In the genomic region with DNA sequence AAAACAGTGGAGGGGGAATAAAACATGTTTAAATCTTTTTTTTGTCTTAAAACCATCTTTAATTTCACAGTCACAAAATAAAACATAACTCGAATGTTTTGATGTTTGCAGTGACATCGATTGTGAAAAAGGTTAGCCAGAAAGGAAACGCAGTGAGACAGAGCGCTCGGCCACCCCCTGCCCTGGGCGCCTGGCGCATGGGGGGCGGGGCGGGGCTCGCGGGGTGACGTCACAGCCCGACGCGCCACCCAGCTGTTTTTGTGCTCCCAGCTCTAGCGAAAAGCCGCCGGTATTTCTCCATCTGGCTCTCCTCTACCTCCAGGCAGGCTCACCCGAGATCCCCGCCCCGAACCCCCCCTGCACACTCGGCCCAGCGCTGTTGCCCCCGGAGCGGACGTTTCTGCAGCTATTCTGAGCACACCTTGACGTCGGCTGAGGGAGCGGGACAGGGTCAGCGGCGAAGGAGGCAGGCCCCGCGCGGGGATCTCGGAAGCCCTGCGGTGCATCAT, we compare ENCODE assay signal across 1 cellular context.
TF ChIP-seq lines count a peak whose summit lies in the region.

A gene (plus strand): TSS at position 255 of the 509 bp plus-strand sequence. CDS start 253 bp downstream, at position 508.

TF ChIP-seq in HEK293, 187 proteins besides CTCF, POLR2A, EP300 and RAD21 (continued from another document and continues in another):
- TF ChIP-seq, protein P1, sequence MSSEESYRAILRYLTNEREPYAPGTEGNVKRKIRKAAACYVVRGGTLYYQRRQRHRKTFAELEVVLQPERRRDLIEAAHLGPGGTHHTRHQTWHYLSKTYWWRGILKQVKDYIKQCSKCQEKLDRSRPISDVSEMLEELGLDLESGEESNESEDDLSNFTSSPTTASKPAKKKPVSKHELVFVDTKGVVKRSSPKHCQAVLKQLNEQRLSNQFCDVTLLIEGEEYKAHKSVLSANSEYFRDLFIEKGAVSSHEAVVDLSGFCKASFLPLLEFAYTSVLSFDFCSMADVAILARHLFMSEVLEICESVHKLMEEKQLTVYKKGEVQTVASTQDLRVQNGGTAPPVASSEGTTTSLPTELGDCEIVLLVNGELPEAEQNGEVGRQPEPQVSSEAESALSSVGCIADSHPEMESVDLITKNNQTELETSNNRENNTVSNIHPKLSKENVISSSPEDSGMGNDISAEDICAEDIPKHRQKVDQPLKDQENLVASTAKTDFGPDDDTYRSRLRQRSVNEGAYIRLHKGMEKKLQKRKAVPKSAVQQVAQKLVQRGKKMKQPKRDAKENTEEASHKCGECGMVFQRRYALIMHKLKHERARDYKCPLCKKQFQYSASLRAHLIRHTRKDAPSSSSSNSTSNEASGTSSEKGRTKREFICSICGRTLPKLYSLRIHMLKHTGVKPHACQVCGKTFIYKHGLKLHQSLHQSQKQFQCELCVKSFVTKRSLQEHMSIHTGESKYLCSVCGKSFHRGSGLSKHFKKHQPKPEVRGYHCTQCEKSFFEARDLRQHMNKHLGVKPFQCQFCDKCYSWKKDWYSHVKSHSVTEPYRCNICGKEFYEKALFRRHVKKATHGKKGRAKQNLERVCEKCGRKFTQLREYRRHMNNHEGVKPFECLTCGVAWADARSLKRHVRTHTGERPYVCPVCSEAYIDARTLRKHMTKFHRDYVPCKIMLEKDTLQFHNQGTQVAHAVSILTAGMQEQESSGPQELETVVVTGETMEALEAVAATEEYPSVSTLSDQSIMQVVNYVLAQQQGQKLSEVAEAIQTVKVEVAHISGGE (tag by site-specific recombination; conservative IDR thresholded peaks at IDR 0.05; ENCODE audit: low read depth) = no peak
- TF ChIP-seq TRIM28 (IDR thresholded peaks at IDR 0.05; ENCODE audit: borderline replicate concordance, low read length) (no peak), ZNF114 (tag by site-specific recombination; IDR thresholded peaks at IDR 0.05) (no peak), ZNF596 (tag by site-specific recombination; IDR thresholded peaks at IDR 0.05) (no peak), ZNF776 (tag by site-specific recombination; IDR thresholded peaks at IDR 0.05; ENCODE audit: borderline replicate concordance) (no peak), KLF7 (tag by site-specific recombination; IDR thresholded peaks at IDR 0.05; ENCODE audit: borderline replicate concordance) (no peak), ZNF324 (tag by site-specific recombination; IDR thresholded peaks at IDR 0.05) (no peak), ZNF335 (tag by site-specific recombination; conservative IDR thresholded peaks at IDR 0.05) (peak; percentile 89), HOXA7 (CRISPR knock-in tag; IDR thresholded peaks at IDR 0.05; ENCODE audit: borderline replicate concordance) (no peak), ZNF707 (tag by site-specific recombination; IDR thresholded peaks at IDR 0.05) (no peak), ZFP37 (tag by site-specific recombination; IDR thresholded peaks at IDR 0.05) (peak; percentile 24; the same call in 1 of the 2 replicates), ZNF223 (tag by site-specific recombination; IDR thresholded peaks at IDR 0.05) (no peak), GLI2 (tag by site-specific recombination; IDR thresholded peaks at IDR 0.05; ENCODE audit: borderline replicate concordance, low read depth) (no peak), KLF10 (tag by site-specific recombination; IDR thresholded peaks at IDR 0.05) (peak; percentile 88), ZNF544 (tag by site-specific recombination; IDR thresholded peaks at IDR 0.05) (no peak), YY1 (tag by site-specific recombination; IDR thresholded peaks at IDR 0.05) (no peak), ZNF521 (tag by site-specific recombination; IDR thresholded peaks at IDR 0.05) (no peak), ZNF16 (tag by site-specific recombination; IDR thresholded peaks at IDR 0.05; ENCODE audit: low read depth) (no peak), ZNF2 (tag by site-specific recombination; IDR thresholded peaks at IDR 0.05) (no peak), ZNF140 (tag by site-specific recombination; IDR thresholded peaks at IDR 0.05) (no peak), ZSCAN23 (tag by site-specific recombination; IDR thresholded peaks at IDR 0.05) (no peak), ZNF558 (tag by site-specific recombination; IDR thresholded peaks at IDR 0.05) (no peak), ZNF747 (tag by site-specific recombination; IDR thresholded peaks at IDR 0.05) (no peak), ZNF155 (tag by site-specific recombination; IDR thresholded peaks at IDR 0.05) (no peak), SP2 (tag by site-specific recombination; IDR thresholded peaks at IDR 0.05) (no peak), ZNF843 (tag by site-specific recombination; IDR thresholded peaks at IDR 0.05) (no peak), ZNF791 (tag by site-specific recombination; IDR thresholded peaks at IDR 0.05) (no peak), ZSCAN16 (tag by site-specific recombination; IDR thresholded peaks at IDR 0.05) (no peak), ZBTB1 (tag by site-specific recombination; IDR thresholded peaks at IDR 0.05) (no peak), OVOL3 (tag by site-specific recombination; IDR thresholded peaks at IDR 0.05) (no peak), HOXD13 (CRISPR knock-in tag; IDR thresholded peaks at IDR 0.05; ENCODE audit: borderline replicate concordance) (no peak), ZNF248 (tag by site-specific recombination; IDR thresholded peaks at IDR 0.05) (no peak), TCF7L2 (IDR thresholded peaks at IDR 0.05; ENCODE audit: borderline replicate concordance, low read depth, low read length) (no peak), ZNF621 (tag by site-specific recombination; IDR thresholded peaks at IDR 0.05) (no peak), ZNF350 (tag by site-specific recombination; IDR thresholded peaks at IDR 0.05) (no peak), ZFP41 (tag by site-specific recombination; IDR thresholded peaks at IDR 0.05; ENCODE audit: borderline replicate concordance) (no peak)
- TF ChIP-seq, protein P2, sequence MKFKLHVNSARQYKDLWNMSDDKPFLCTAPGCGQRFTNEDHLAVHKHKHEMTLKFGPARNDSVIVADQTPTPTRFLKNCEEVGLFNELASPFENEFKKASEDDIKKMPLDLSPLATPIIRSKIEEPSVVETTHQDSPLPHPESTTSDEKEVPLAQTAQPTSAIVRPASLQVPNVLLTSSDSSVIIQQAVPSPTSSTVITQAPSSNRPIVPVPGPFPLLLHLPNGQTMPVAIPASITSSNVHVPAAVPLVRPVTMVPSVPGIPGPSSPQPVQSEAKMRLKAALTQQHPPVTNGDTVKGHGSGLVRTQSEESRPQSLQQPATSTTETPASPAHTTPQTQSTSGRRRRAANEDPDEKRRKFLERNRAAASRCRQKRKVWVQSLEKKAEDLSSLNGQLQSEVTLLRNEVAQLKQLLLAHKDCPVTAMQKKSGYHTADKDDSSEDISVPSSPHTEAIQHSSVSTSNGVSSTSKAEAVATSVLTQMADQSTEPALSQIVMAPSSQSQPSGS (tag by site-specific recombination; IDR thresholded peaks at IDR 0.05; ENCODE audit: low read depth) = peak; percentile 96
- TF ChIP-seq, protein P3, sequence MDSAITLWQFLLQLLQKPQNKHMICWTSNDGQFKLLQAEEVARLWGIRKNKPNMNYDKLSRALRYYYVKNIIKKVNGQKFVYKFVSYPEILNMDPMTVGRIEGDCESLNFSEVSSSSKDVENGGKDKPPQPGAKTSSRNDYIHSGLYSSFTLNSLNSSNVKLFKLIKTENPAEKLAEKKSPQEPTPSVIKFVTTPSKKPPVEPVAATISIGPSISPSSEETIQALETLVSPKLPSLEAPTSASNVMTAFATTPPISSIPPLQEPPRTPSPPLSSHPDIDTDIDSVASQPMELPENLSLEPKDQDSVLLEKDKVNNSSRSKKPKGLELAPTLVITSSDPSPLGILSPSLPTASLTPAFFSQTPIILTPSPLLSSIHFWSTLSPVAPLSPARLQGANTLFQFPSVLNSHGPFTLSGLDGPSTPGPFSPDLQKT (IDR thresholded peaks at IDR 0.05; ENCODE audit: borderline replicate concordance, low read depth, low read length) = no peak
- TF ChIP-seq, protein P4, sequence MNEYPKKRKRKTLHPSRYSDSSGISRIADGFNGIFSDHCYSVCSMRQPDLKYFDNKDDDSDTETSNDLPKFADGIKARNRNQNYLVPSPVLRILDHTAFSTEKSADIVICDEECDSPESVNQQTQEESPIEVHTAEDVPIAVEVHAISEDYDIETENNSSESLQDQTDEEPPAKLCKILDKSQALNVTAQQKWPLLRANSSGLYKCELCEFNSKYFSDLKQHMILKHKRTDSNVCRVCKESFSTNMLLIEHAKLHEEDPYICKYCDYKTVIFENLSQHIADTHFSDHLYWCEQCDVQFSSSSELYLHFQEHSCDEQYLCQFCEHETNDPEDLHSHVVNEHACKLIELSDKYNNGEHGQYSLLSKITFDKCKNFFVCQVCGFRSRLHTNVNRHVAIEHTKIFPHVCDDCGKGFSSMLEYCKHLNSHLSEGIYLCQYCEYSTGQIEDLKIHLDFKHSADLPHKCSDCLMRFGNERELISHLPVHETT (tag by site-specific recombination; IDR thresholded peaks at IDR 0.05) = no peak
- TF ChIP-seq, protein P5, sequence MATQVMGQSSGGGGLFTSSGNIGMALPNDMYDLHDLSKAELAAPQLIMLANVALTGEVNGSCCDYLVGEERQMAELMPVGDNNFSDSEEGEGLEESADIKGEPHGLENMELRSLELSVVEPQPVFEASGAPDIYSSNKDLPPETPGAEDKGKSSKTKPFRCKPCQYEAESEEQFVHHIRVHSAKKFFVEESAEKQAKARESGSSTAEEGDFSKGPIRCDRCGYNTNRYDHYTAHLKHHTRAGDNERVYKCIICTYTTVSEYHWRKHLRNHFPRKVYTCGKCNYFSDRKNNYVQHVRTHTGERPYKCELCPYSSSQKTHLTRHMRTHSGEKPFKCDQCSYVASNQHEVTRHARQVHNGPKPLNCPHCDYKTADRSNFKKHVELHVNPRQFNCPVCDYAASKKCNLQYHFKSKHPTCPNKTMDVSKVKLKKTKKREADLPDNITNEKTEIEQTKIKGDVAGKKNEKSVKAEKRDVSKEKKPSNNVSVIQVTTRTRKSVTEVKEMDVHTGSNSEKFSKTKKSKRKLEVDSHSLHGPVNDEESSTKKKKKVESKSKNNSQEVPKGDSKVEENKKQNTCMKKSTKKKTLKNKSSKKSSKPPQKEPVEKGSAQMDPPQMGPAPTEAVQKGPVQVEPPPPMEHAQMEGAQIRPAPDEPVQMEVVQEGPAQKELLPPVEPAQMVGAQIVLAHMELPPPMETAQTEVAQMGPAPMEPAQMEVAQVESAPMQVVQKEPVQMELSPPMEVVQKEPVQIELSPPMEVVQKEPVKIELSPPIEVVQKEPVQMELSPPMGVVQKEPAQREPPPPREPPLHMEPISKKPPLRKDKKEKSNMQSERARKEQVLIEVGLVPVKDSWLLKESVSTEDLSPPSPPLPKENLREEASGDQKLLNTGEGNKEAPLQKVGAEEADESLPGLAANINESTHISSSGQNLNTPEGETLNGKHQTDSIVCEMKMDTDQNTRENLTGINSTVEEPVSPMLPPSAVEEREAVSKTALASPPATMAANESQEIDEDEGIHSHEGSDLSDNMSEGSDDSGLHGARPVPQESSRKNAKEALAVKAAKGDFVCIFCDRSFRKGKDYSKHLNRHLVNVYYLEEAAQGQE (tag by site-specific recombination; IDR thresholded peaks at IDR 0.05) = no peak
- TF ChIP-seq, protein P6, sequence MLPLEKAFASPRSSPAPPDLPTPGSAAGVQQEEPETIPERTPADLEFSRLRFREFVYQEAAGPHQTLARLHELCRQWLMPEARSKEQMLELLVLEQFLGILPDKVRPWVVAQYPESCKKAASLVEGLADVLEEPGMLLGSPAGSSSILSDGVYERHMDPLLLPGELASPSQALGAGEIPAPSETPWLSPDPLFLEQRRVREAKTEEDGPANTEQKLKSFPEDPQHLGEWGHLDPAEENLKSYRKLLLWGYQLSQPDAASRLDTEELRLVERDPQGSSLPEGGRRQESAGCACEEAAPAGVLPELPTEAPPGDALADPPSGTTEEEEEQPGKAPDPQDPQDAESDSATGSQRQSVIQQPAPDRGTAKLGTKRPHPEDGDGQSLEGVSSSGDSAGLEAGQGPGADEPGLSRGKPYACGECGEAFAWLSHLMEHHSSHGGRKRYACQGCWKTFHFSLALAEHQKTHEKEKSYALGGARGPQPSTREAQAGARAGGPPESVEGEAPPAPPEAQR (tag by site-specific recombination; IDR thresholded peaks at IDR 0.05) = no peak
- TF ChIP-seq, protein P7, sequence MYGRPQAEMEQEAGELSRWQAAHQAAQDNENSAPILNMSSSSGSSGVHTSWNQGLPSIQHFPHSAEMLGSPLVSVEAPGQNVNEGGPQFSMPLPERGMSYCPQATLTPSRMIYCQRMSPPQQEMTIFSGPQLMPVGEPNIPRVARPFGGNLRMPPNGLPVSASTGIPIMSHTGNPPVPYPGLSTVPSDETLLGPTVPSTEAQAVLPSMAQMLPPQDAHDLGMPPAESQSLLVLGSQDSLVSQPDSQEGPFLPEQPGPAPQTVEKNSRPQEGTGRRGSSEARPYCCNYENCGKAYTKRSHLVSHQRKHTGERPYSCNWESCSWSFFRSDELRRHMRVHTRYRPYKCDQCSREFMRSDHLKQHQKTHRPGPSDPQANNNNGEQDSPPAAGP (tag by site-specific recombination; IDR thresholded peaks at IDR 0.05) = no peak; the same call in 1 of the 2 replicates
- TF ChIP-seq, protein P8, sequence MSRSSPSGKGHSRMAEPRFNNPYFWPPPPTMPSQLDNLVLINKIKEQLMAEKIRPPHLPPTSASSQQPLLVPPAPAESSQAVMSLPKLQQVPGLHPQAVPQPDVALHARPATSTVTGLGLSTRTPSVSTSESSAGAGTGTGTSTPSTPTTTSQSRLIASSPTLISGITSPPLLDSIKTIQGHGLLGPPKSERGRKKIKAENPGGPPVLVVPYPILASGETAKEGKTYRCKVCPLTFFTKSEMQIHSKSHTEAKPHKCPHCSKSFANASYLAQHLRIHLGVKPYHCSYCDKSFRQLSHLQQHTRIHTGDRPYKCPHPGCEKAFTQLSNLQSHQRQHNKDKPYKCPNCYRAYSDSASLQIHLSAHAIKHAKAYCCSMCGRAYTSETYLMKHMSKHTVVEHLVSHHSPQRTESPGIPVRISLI (tag by site-specific recombination; IDR thresholded peaks at IDR 0.05) = no peak
- TF ChIP-seq, protein P9, sequence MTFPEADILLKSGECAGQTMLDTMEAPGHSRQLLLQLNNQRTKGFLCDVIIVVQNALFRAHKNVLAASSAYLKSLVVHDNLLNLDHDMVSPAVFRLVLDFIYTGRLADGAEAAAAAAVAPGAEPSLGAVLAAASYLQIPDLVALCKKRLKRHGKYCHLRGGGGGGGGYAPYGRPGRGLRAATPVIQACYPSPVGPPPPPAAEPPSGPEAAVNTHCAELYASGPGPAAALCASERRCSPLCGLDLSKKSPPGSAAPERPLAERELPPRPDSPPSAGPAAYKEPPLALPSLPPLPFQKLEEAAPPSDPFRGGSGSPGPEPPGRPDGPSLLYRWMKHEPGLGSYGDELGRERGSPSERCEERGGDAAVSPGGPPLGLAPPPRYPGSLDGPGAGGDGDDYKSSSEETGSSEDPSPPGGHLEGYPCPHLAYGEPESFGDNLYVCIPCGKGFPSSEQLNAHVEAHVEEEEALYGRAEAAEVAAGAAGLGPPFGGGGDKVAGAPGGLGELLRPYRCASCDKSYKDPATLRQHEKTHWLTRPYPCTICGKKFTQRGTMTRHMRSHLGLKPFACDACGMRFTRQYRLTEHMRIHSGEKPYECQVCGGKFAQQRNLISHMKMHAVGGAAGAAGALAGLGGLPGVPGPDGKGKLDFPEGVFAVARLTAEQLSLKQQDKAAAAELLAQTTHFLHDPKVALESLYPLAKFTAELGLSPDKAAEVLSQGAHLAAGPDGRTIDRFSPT (tag by site-specific recombination; IDR thresholded peaks at IDR 0.05) = no peak
- TF ChIP-seq, protein P10, sequence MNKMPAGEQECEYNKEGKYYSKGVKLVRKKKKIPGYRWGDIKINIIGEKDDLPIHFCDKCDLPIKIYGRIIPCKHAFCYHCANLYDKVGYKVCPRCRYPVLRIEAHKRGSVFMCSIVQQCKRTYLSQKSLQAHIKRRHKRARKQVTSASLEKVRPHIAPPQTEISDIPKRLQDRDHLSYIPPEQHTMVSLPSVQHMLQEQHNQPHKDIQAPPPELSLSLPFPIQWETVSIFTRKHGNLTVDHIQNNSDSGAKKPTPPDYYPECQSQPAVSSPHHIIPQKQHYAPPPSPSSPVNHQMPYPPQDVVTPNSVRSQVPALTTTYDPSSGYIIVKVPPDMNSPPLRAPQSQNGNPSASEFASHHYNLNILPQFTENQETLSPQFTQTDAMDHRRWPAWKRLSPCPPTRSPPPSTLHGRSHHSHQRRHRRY (tag by site-specific recombination; IDR thresholded peaks at IDR 0.05) = no peak
